In the genomic region with DNA sequence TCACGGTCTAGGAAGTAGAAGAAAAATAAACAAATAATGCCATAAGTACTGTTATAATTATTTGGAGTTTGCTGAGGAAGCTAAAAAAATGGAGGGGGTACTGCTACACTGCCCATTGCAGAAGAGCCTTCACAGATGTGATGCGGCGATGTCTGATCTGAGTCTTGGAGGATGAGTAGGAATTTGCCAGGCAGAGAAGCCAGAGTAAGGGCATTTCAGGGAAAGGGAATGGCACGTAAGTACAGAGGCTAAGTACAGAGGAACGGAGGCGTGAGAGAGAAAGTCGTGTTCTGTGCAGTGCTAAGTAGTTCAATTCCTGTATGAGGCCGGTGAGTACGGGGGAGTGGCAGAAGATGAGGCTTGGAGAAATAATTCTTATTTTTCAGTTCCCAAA, we compare ENCODE assay signal across 8 cellular contexts. TPM values are rescaled to one million over a fixed set of nuclear protein-coding genes. Genes with fewer than 3 reads are reported as not detected.
A peak's percentile ranks its signal among the peaks of the same experiment; 100 is the strongest.
DNase-seq lines count a peak whose midpoint lies in the region; ATAC-seq and TF ChIP-seq lines count a peak whose summit lies in the region.

No MANE protein-coding gene starts in this region.

- H3K4me3 ChIP-seq in CD4-positive, alpha-beta memory T cell (ENCODE audit: low read length in 2 of 2) = peak overlapping the region; percentile 50 to 64
- peak overlapping the region; percentile 100 for H3K4me3 ChIP-seq in left ventricle myocardium inferior
- H3K4me3 ChIP-seq in skeletal muscle cell (ENCODE audit: low read depth, low read length) = peak overlapping the region; percentile 54

- peaks cover 0 to 19% of the 10 kb centered on the region in 2 donors for H3K36me3 Mint-ChIP-seq in CD4-positive, alpha-beta memory T cell
- H3K36me3 Mint-ChIP-seq in HFFc6 (ENCODE audit: low read depth) = no peaks in the 10 kb centered on the region
- peaks cover 12% of the 10 kb centered on the region for H3K36me3 Mint-ChIP-seq in activated CD4-positive, alpha-beta memory T cell treated with anti-CD3 and anti-CD28 coated beads, Interleukin-2, amount 10 ng/mL, durations not matched to agents 7 days and 5 days (ENCODE audit: low read depth)

- ATAC-seq in GM19397 (IDR thresholded peaks at IDR 0.05; ENCODE audit: unreplicated experiment) (no peak), GM21381 (IDR thresholded peaks at IDR 0.05; ENCODE audit: unreplicated experiment) (no peak)

- H3K36me3 ChIP-seq in CD4-positive, alpha-beta memory T cell (ENCODE audit: insufficient read depth, low read length) = no peaks in the 10 kb centered on the region
- H3K36me3 ChIP-seq in left ventricle myocardium inferior = no peaks in the 10 kb centered on the region

- intact Hi-C loops in CD4-positive, alpha-beta memory T cell (cut with micrococcal nuclease) = no loop called here
- intact Hi-C loops in left ventricle myocardium inferior (cut with micrococcal nuclease) = no loop called here

- peak overlapping the region; percentile 89 to 99 (median 97) for H3K4me3 Mint-ChIP-seq in CD4-positive, alpha-beta memory T cell
- peak overlapping the region; percentile 91 for H3K4me3 Mint-ChIP-seq in HFFc6
- peak overlapping the region; percentile 95 for H3K4me3 Mint-ChIP-seq in activated CD4-positive, alpha-beta memory T cell treated with anti-CD3 and anti-CD28 coated beads, Interleukin-2, amount 10 ng/mL, durations not matched to agents 7 days and 5 days

- H3K27ac Mint-ChIP-seq in CD4-positive, alpha-beta memory T cell = peak overlapping the region; percentile 67 to 99 (median 89)
- peak overlapping the region; percentile 29 for H3K27ac Mint-ChIP-seq in HFFc6
- H3K27ac Mint-ChIP-seq in activated CD4-positive, alpha-beta memory T cell treated with anti-CD3 and anti-CD28 coated beads, Interleukin-2, amount 10 ng/mL, durations not matched to agents 7 days and 5 days = peak overlapping the region; percentile 96

- DNase-seq in CD4-positive, alpha-beta memory T cell = no peak
- DNase-seq in HFFc6 (no peak), left ventricle myocardium inferior (no peak), skeletal muscle cell (ENCODE audit: low read depth) (no peak)
- no peak for DNase-seq in activated CD4-positive, alpha-beta memory T cell treated with anti-CD3 and anti-CD28 coated beads, Interleukin-2, amount 10 ng/mL, durations not matched to agents 7 days and 5 days
- DNase-seq in activated CD8-positive, alpha-beta memory T cell treated with anti-CD3 and anti-CD28 coated beads, Interleukin-2, amount 50 U/mL, for 48 hours = no peak

- peak overlapping the region; percentile 45 for H3K27ac ChIP-seq in CD4-positive, alpha-beta memory T cell (ENCODE audit: low read depth, low read length)
- peak overlapping the region; percentile 97 for H3K27ac ChIP-seq in left ventricle myocardium inferior (replicated peaks)

- peaks cover 37% of the 10 kb centered on the region for H3K4me1 ChIP-seq in CD4-positive, alpha-beta memory T cell (ENCODE audit: insufficient read depth, low read length)
- peaks cover 47% of the 10 kb centered on the region for H3K4me1 ChIP-seq in left ventricle myocardium inferior

- H3K27me3 Mint-ChIP-seq in CD4-positive, alpha-beta memory T cell = no peaks in the 10 kb centered on the region
- H3K27me3 Mint-ChIP-seq in HFFc6 (ENCODE audit: insufficient read depth) = peaks cover 3% of the 10 kb centered on the region
- H3K27me3 Mint-ChIP-seq in activated CD4-positive, alpha-beta memory T cell treated with anti-CD3 and anti-CD28 coated beads, Interleukin-2, amount 10 ng/mL, durations not matched to agents 7 days and 5 days = no peaks in the 10 kb centered on the region

- H3K9me3 ChIP-seq in CD4-positive, alpha-beta memory T cell (ENCODE audit: control insufficient read depth in 1 of 2, low read length in 2 of 2) = no peaks in the 10 kb centered on the region
- no peaks in the 10 kb centered on the region for H3K9me3 ChIP-seq in left ventricle myocardium inferior (replicated peaks)

- POLR2A ChIA-PET in CD4-positive, alpha-beta memory T cell (lab: Charles Lee; ENCODE audit: partially characterized antibody) = interaction anchor here (0.5 to 3.7 kb wide), 31 partner anchors 11 to 533 kb away, joined by 3 to 32 read pairs (median 4); a partner anchor contains a TSS
- POLR2A ChIA-PET in activated CD4-positive, alpha-beta memory T cell treated with anti-CD3 and anti-CD28 coated beads, Interleukin-2, amount 10 ng/mL, durations not matched to agents 7 days and 5 days (lab: Charles Lee) = interaction anchor here (0.5 to 3.9 kb wide), 30 partner anchors 8 to 534 kb away, joined by 3 to 38 read pairs (median 6); a partner anchor contains a TSS

- CTCF ChIA-PET in CD4-positive, alpha-beta memory T cell (lab: Charles Lee; ENCODE audit: partially characterized antibody) = interaction anchor here (0.9 to 4.7 kb wide), 8 partner anchors 8 to 137 kb away, joined by 3 to 63 read pairs (median 4); a partner anchor contains a TSS
- CTCF ChIA-PET in activated CD4-positive, alpha-beta memory T cell treated with anti-CD3 and anti-CD28 coated beads, Interleukin-2, amount 10 ng/mL, durations not matched to agents 7 days and 5 days (lab: Charles Lee) = interaction anchor here (0.8 to 4.9 kb wide), 21 partner anchors 9 to 347 kb away, joined by 3 to 46 read pairs (median 4); a partner anchor contains a TSS

- peaks cover 23 to 51% (median 35%) of the 10 kb centered on the region in 4 donors for H3K4me1 Mint-ChIP-seq in CD4-positive, alpha-beta memory T cell
- H3K4me1 Mint-ChIP-seq in HFFc6 (ENCODE audit: low read depth) = peaks cover 32% of the 10 kb centered on the region
- H3K4me1 Mint-ChIP-seq in activated CD4-positive, alpha-beta memory T cell treated with anti-CD3 and anti-CD28 coated beads, Interleukin-2, amount 10 ng/mL, durations not matched to agents 7 days and 5 days = peaks cover 45% of the 10 kb centered on the region

- TF ChIP-seq CTCF in HFFc6 (IDR thresholded peaks at IDR 0.05) (no peak), left ventricle myocardium inferior (IDR thresholded peaks at IDR 0.05; ENCODE audit: borderline replicate concordance) (no peak)

- peaks cover 0 to 1% (median 0%) of the 10 kb centered on the region in 8 donors for H3K9me3 Mint-ChIP-seq in CD4-positive, alpha-beta memory T cell
- no peaks in the 10 kb centered on the region for H3K9me3 Mint-ChIP-seq in HFFc6
- no peaks in the 10 kb centered on the region for H3K9me3 Mint-ChIP-seq in activated CD4-positive, alpha-beta memory T cell treated with anti-CD3 and anti-CD28 coated beads, Interleukin-2, amount 10 ng/mL, durations not matched to agents 7 days and 5 days

- no peaks in the 10 kb centered on the region for H3K27me3 ChIP-seq in CD4-positive, alpha-beta memory T cell (ENCODE audit: insufficient read depth, low read length)
- H3K27me3 ChIP-seq in left ventricle myocardium inferior (ENCODE audit: low read depth) = no peaks in the 10 kb centered on the region

RNA-seq across cellular contexts. Expression of a gene that starts 0.7 kb away (rescaled TPM):
- 100 to 1,000 TPM; 131 to 133 TPM for total RNA-seq in CD4-positive, alpha-beta memory T cell
- polyA plus RNA-seq in CD4-positive, alpha-beta memory T cell = 100 to 1,000 TPM; 129 to 155 TPM
- 100 to 1,000 TPM; 104 to 138 (median 116) TPM for total RNA-seq in HFFc6 (2021; fragmentation: NEBNext Ultra II Directional; extraction: Animal tissue kit (Norgen Biotek cat#: 25700))
- 100 to 1,000 TPM; 130 to 132 TPM for total RNA-seq in activated CD4-positive, alpha-beta memory T cell treated with anti-CD3 and anti-CD28 coated beads, Interleukin-2, amount 10 ng/mL, durations not matched to agents 7 days and 5 days
- 42.2 TPM for total RNA-seq in left ventricle myocardium inferior

RNA-seq across cellular contexts. Expression of a gene that starts 50.2 kb away (rescaled TPM):
- total RNA-seq in CD4-positive, alpha-beta memory T cell = 100 to 1,000 TPM; 109 TPM
- 10 to 100 TPM in 1 of 2 donors, 1 to 10 TPM in 1; 3.9 to 18.0 TPM for polyA plus RNA-seq in CD4-positive, alpha-beta memory T cell
- total RNA-seq in HFFc6 (2021; fragmentation: NEBNext Ultra II Directional; extraction: Animal tissue kit (Norgen Biotek cat#: 25700)) = 10 to 100 TPM; 31.7 to 43.9 (median 41.2) TPM
- 10 to 100 TPM; 76.4 to 81.9 TPM for total RNA-seq in activated CD4-positive, alpha-beta memory T cell treated with anti-CD3 and anti-CD28 coated beads, Interleukin-2, amount 10 ng/mL, durations not matched to agents 7 days and 5 days
- total RNA-seq in left ventricle myocardium inferior = 38.8 TPM

Comparison
In these comparisons a context has a peak if more than half of its experiments do, and no peak if none do; other contexts are left out.
1. H3K27ac Mint-ChIP-seq: peak in every context shown above with its lines; median percentile 96 in activated CD4-positive, alpha-beta memory T cell treated with anti-CD3 and anti-CD28 coated beads, Interleukin-2, amount 10 ng/mL, durations not matched to agents 7 days and 5 days; 89 in CD4-positive, alpha-beta memory T cell; 29 in HFFc6.